In the genomic region with DNA sequence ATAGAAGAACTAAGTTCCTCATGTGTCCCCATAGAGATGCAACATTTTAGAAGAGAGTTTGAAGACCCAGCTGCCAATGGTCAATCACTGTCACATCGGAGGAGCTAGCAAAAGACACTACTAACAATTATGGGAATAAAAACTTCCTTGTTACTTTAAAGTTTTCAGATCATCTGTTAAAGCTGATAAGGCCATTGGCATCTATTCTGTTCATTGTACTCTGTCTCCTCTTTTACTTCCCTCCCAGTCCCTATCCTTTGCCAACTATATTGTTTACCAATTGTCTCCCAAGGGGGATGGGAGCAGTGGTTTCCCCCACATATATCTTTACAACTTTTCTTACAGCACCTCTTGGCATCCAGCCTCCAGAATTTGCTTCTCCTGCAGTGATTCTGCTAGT, we compare ENCODE assay signal across 1 cellular context.
TF ChIP-seq lines count a peak whose summit lies in the region.

No MANE protein-coding gene starts in this region.

TF ChIP-seq in endothelial cell of umbilical vein, 7 proteins besides CTCF, POLR2A, EP300 and RAD21:
- no peak for TF ChIP-seq GATA2 (IDR thresholded peaks at IDR 0.05; ENCODE audit: insufficient read depth, insufficient read length, low read depth, low read length)
- TF ChIP-seq EZH2 (IDR thresholded peaks at IDR 0.05; ENCODE audit: borderline replicate concordance, low read depth, low read length, severe bottlenecking), result no peak
- no peak for TF ChIP-seq MYC (IDR thresholded peaks at IDR 0.05; ENCODE audit: low read depth, low read length)
